ENCODE assay signal across 14 cellular contexts in genomic region chr18:46502444-46502843, GRCh38.
A peak's percentile ranks its signal among the peaks of the same experiment; 100 is the strongest.
DNase-seq lines count a peak whose midpoint lies in the region; FAIRE-seq and TF ChIP-seq lines count a peak whose summit lies in the region.
"Had no signal": no experiment of that assay in that cellular context is flagged by ENCODE, and none has a peak within 500 bp of the region (broad histone marks: within the 10 kb centered on the region; RNA-seq: fewer than 3 reads in every experiment).

No MANE protein-coding gene starts in this region.

- no peak for TF ChIP-seq POLR2A in erythroblast (IDR thresholded peaks at IDR 0.05; ENCODE audit: low read length)

- DNase-seq in stimulated activated CD4-positive, alpha-beta T cell treated with anti-CD3 and anti-CD28 coated beads, Interleukin-15, amount 100 ng/mL, for 24 hours, result peak; percentile 5
- DNase-seq in stimulated activated CD4-positive, alpha-beta T cell treated with anti-CD3 and anti-CD28 coated beads, Interleukin-4, amount 100 ng/mL, for 24 hours, result no peak
- DNase-seq in OCI-M1 (lab: John Stamatoyannopoulos, UW) (peak; percentile 19), erythroblast (lab: John Stamatoyannopoulos, UW) (peak; percentile 20 to 37), urothelium cell line (ENCODE audit: low spot score) (peak; percentile 19), NCI-H187 treated with DMSO at 0.1 percent for 48 hours (lab: John Stamatoyannopoulos, UW) (no peak), NCI-H446 (lab: John Stamatoyannopoulos, UW) (no peak)
- DNase-seq in NK-92 treated with Interleukin-12 subunit alpha and Interleukin-12 subunit beta, amount 100 ng/mL, for 24 hours (lab: John Stamatoyannopoulos, UW), result no peak
- DNase-seq: activated B cell treated with CpG ODN at 0.5 μM for 24 hours, C1 segment of cervical spinal cord, heart left ventricle, NCI-H2171 treated with DMSO at 0.1 percent for 48 hours, substantia nigra had no signal

- FAIRE-seq in urothelium cell line (lab: Jason Lieb, UNC), result no peak
- FAIRE-seq: bronchial epithelial cell had no signal

Comparison
In these comparisons a context has a peak if more than half of its experiments do, and no peak if none do; other contexts are left out.
1. DNase-seq: peak in stimulated activated CD4-positive, alpha-beta T cell treated with anti-CD3 and anti-CD28 coated beads, Interleukin-15, amount 100 ng/mL, for 24 hours (single experiment), OCI-M1 (single experiment), erythroblast (2 of 2) and urothelium cell line (single experiment); none in stimulated activated CD4-positive, alpha-beta T cell treated with anti-CD3 and anti-CD28 coated beads, Interleukin-4, amount 100 ng/mL, for 24 hours (single experiment), NK-92 treated with Interleukin-12 subunit alpha and Interleukin-12 subunit beta, amount 100 ng/mL, for 24 hours (single experiment), NCI-H187 treated with DMSO at 0.1 percent for 48 hours (single experiment) and NCI-H446 (0 of 2).